8 cellular contexts compared by ENCODE assay signal in genomic region chr7:43612599-43613589, GRCh38. TPM values are rescaled to one million over a fixed set of nuclear protein-coding genes. Genes with fewer than 3 reads are reported as not detected.
DNase-seq lines count a peak whose midpoint lies in the region; ATAC-seq, FAIRE-seq and TF ChIP-seq lines count a peak whose summit lies in the region.

No MANE protein-coding gene starts in this region.

- H3K36me3 Mint-ChIP-seq in activated naive CD4-positive, alpha-beta T cell treated with anti-CD3 and anti-CD28 coated beads, Interleukin-2, amount 50 U/mL, for 72 hours, result peaks cover 24 to 50% of the 10 kb centered on the region in 2 donors
- peaks cover 29% of the 10 kb centered on the region for H3K36me3 Mint-ChIP-seq in osteocyte (ENCODE audit: unreplicated experiment)

- H3K27me3 ChIP-seq in small intestine (ENCODE audit: control insufficient read depth in 2 of 2, insufficient read depth in 2 of 2, low read length in 2 of 2), result no peaks in the 10 kb centered on the region

- no peaks in the 10 kb centered on the region for H3K27me3 Mint-ChIP-seq in osteocyte (ENCODE audit: unreplicated experiment)

- FAIRE-seq in small intestine (lab: Jason Lieb, UNC), result no peak

- peaks cover 16% of the 10 kb centered on the region for H3K4me1 Mint-ChIP-seq in osteocyte (ENCODE audit: unreplicated experiment)

- peaks cover 2 to 4% of the 10 kb centered on the region in 2 donors for H3K36me3 ChIP-seq in small intestine (ENCODE audit: control insufficient read depth in 2 of 2, insufficient read depth in 2 of 2, low read length in 2 of 2)

- peak; percentile 66 for ATAC-seq in GM18499 (IDR thresholded peaks at IDR 0.05; ENCODE audit: insufficient read depth, unreplicated experiment)
- ATAC-seq in HG02623 (IDR thresholded peaks at IDR 0.05; ENCODE audit: unreplicated experiment), result peak; percentile 65
- ATAC-seq in activated naive CD4-positive, alpha-beta T cell treated with anti-CD3 and anti-CD28 coated beads, Interleukin-2, amount 50 U/mL, for 72 hours, result peak; percentile 85 to 91
- ATAC-seq in GM19328 (IDR thresholded peaks at IDR 0.05; ENCODE audit: unreplicated experiment), result no peak

- H3K4me3 Mint-ChIP-seq in osteocyte (ENCODE audit: unreplicated experiment), result no peak overlapping the region

- WGBS in small intestine, 3 donors, result 49 to 89% (median 72%) methylated on average over 3 of the region's 3 CpGs

- H3K4me3 ChIP-seq in small intestine (ENCODE audit: low read depth in 1 of 2, low read length in 2 of 2), result no peak overlapping the region

- H3K9me3 Mint-ChIP-seq in activated naive CD4-positive, alpha-beta T cell treated with anti-CD3 and anti-CD28 coated beads, Interleukin-2, amount 50 U/mL, for 72 hours, result no peaks in the 10 kb centered on the region
- H3K9me3 Mint-ChIP-seq in osteocyte (ENCODE audit: unreplicated experiment), result no peaks in the 10 kb centered on the region

- no peak overlapping the region for H3K27ac ChIP-seq in small intestine (ENCODE audit: low read depth in 1 of 2, low read length in 1 of 2)

- no peak for DNase-seq in activated naive CD4-positive, alpha-beta T cell treated with anti-CD3 and anti-CD28 coated beads, Interleukin-2, amount 50 U/mL, for 72 hours (ENCODE audit: low spot score in 2 of 2)
- no peak for DNase-seq in osteocyte (ENCODE audit: extremely low spot score, unreplicated experiment)
- DNase-seq in COLO668 (lab: John Stamatoyannopoulos, UW; ENCODE audit: unreplicated experiment), result no peak
- DNase-seq in small intestine, result no peak
- DNase-seq in NCI-H1105 (lab: John Stamatoyannopoulos, UW), result no peak

- no peak for TF ChIP-seq CTCF in osteocyte (IDR thresholded peaks at IDR 0.05)

- H3K27ac Mint-ChIP-seq in activated naive CD4-positive, alpha-beta T cell treated with anti-CD3 and anti-CD28 coated beads, Interleukin-2, amount 50 U/mL, for 72 hours, result peak overlapping the region; percentile 70 to 83
- peak overlapping the region; percentile 42 for H3K27ac Mint-ChIP-seq in osteocyte (ENCODE audit: unreplicated experiment)

- H3K9me3 ChIP-seq in small intestine (ENCODE audit: control insufficient read depth, low read depth), result no peaks in the 10 kb centered on the region

- H3K4me1 ChIP-seq in small intestine (ENCODE audit: control insufficient read depth in 2 of 2, insufficient read depth in 1 of 2, low read depth in 1 of 2, low read length in 1 of 2), result no peaks in the 10 kb centered on the region

RNA-seq across cellular contexts. Expression of gene STK17A, which starts 30.0 kb away (rescaled TPM):
- total RNA-seq in activated naive CD4-positive, alpha-beta T cell treated with anti-CD3 and anti-CD28 coated beads, Interleukin-2, amount 50 U/mL, for 72 hours, result 10 to 100 TPM; 52.0 to 71.9 TPM
- 12.6 and 13.0 TPM in 2 replicates for total RNA-seq in osteocyte
- 10 to 100 TPM in 2 of 3 donors, 1 to 10 TPM in 1; 6.6 to 11.9 (median 11.2) TPM for polyA plus RNA-seq in small intestine
